Comparison of ENCODE assay signal across 12 cellular contexts in genomic region chr9:80664327-80665210, GRCh38.
A peak's percentile ranks its signal among the peaks of the same experiment; 100 is the strongest.
DNase-seq lines count a peak whose midpoint lies in the region; ATAC-seq, FAIRE-seq and TF ChIP-seq lines count a peak whose summit lies in the region.
"Had no signal": no experiment of that assay in that cellular context is flagged by ENCODE, and none has a peak within 500 bp of the region (broad histone marks: within the 10 kb centered on the region; RNA-seq: fewer than 3 reads in every experiment).

No MANE protein-coding gene starts in this region.

- no peak overlapping the region for H3K9ac ChIP-seq in liver (ENCODE audit: low read depth in 1 of 2, low read length in 2 of 2)
- H3K9ac ChIP-seq in HepG2 (ENCODE audit: insufficient read depth, low read depth, low read length), result no peak overlapping the region

- no peak for TF ChIP-seq POLR2A in HepG2 (IDR thresholded peaks at IDR 0.05; ENCODE audit: insufficient read depth in 1 of 2, low read depth in 2 of 2, low read length in 2 of 2)

- H2AFZ ChIP-seq in HepG2 (ENCODE audit: low read length), result no peak overlapping the region
- no peak overlapping the region for H2AFZ ChIP-seq in OCI-LY7 (ENCODE audit: low read length)

- H3K9me3 ChIP-seq in liver (ENCODE audit: control insufficient read depth in 4 of 4, low read length in 3 of 4) (peaks cover 0 to 3% (median under 1%) of the 10 kb centered on the region in 4 donors), HepG2 (ENCODE audit: low read length) (peaks cover 41% of the 10 kb centered on the region), OCI-LY7 (ENCODE audit: low read length) (no peaks in the 10 kb centered on the region)
- H3K9me3 ChIP-seq: thyroid gland had no signal

- H3K36me3 ChIP-seq in liver (ENCODE audit: control insufficient read depth in 4 of 4, insufficient read depth in 3 of 4, low read depth in 1 of 4, low read length in 3 of 4) (no peaks in the 10 kb centered on the region), HepG2 (replicated peaks in 1 of 2; ENCODE audit: control insufficient read depth in 1 of 2, insufficient read depth in 2 of 2, low read length in 2 of 2) (no peaks in the 10 kb centered on the region), OCI-LY7 (ENCODE audit: insufficient read depth, low read length) (no peaks in the 10 kb centered on the region)
- H3K36me3 ChIP-seq: thyroid gland had no signal

- H3K27ac ChIP-seq in liver (ENCODE audit: low read depth in 1 of 2, low read length in 2 of 2) (no peak overlapping the region), HepG2 (ENCODE audit: extremely low read length, insufficient read depth, low read length) (no peak overlapping the region), OCI-LY7 (ENCODE audit: low read depth, low read length, poor library complexity, severe bottlenecking) (no peak overlapping the region)
- H3K27ac ChIP-seq: thyroid gland had no signal

- DNase-seq in HepG2 (ENCODE audit: low spot score) (no peak), OCI-LY7 (ENCODE audit: low spot score) (no peak), globus pallidus (ENCODE audit: low spot score) (peak; percentile 35), NCI-H345 (lab: John Stamatoyannopoulos, UW) (no peak), UCSD-AML1 (lab: John Stamatoyannopoulos, UW; ENCODE audit: unreplicated experiment) (no peak)
- no peak for DNase-seq in activated T-cell treated with anti-CD3 and anti-CD28 coated beads, Interleukin-2, amount 50 U/mL, for 48 hours
- DNase-seq: activated naive CD8-positive, alpha-beta T cell treated with anti-CD3 and anti-CD28 coated beads, Interleukin-2, amount 50 U/mL, for 24 hours; NCI-H226; thyroid gland had no signal

- H3K4me2 ChIP-seq in HepG2 (ENCODE audit: low read depth, low read length) (no peak overlapping the region), OCI-LY7 (ENCODE audit: low read length) (no peak overlapping the region)

- intact Hi-C loops in HepG2 (cut with micrococcal nuclease; ENCODE audit: unreplicated experiment) (no loop called here), OCI-LY7 (cut with micrococcal nuclease; ENCODE audit: unreplicated experiment) (no loop called here)

- H3K4me1 ChIP-seq in liver (ENCODE audit: control insufficient read depth in 4 of 4, insufficient read depth in 4 of 4, low read length in 3 of 4) (no peaks in the 10 kb centered on the region), HepG2 (ENCODE audit: insufficient read depth, low read length) (no peaks in the 10 kb centered on the region), OCI-LY7 (ENCODE audit: insufficient read depth, low read length, poor library complexity, severe bottlenecking) (no peaks in the 10 kb centered on the region)
- H3K4me1 ChIP-seq: thyroid gland had no signal

- in situ Hi-C loops in HepG2 (cut with HindIII; ENCODE audit: extremely low pct_ligation_motif_present, low pct_unique_long_range_greater_than_20kb), result no loop called here

- no peak for FAIRE-seq in HepG2 (lab: Jason Lieb, UNC)
- FAIRE-seq: K562 had no signal

- no peak for TF ChIP-seq EP300 in HepG2 (IDR thresholded peaks at IDR 0.05; ENCODE audit: low read depth in 2 of 2, low read length in 2 of 2)
- TF ChIP-seq EP300 in HepG2 (CRISPR knock-in tag; IDR thresholded peaks at IDR 0.05; ENCODE audit: borderline replicate concordance), result no peak

- H3K4me3 ChIP-seq in liver (ENCODE audit: low read depth in 1 of 3, low read length in 3 of 3) (no peak overlapping the region), HepG2 (replicated peaks in 1 of 3; ENCODE audit: insufficient read depth in 1 of 3, low read depth in 2 of 3, low read length in 3 of 3) (no peak overlapping the region), OCI-LY7 (ENCODE audit: low read depth, low read length, poor library complexity, severe bottlenecking) (no peak overlapping the region)
- H3K4me3 ChIP-seq: K562, thyroid gland had no signal

- 43% methylated on average over 4 of the region's 4 CpGs for WGBS in liver
- WGBS in HepG2 (ENCODE audit: low lambda C conversion rate), result 0% methylated on average over 4 of the region's 4 CpGs

- H4K20me1 ChIP-seq in HepG2 (ENCODE audit: insufficient read depth, low read length) (no peaks in the 10 kb centered on the region), OCI-LY7 (ENCODE audit: insufficient read depth, low read length) (no peaks in the 10 kb centered on the region)

- H3K79me2 ChIP-seq in HepG2 (ENCODE audit: insufficient read depth, low read length), result no peaks in the 10 kb centered on the region
- H3K79me2 ChIP-seq in OCI-LY7 (ENCODE audit: insufficient read depth, low read depth, low read length), result no peaks in the 10 kb centered on the region

- BruUV-seq in HepG2 (replicated peaks; lab: Mats Ljungman, UMichigan) (no TSS peak), OCI-LY7 (replicated peaks; lab: Mats Ljungman, UMichigan) (no TSS peak)

- TF ChIP-seq CTCF in liver (IDR thresholded peaks at IDR 0.05; ENCODE audit: low read depth, low read length, missing input control) (no peak), HepG2 (CRISPR knock-in tag; IDR thresholded peaks at IDR 0.05) (no peak), OCI-LY7 (conservative IDR thresholded peaks at IDR 0.05; ENCODE audit: low read length) (0 out of 2 replicates have a peak, but pooled peaks have one; percentile 31)

- H3K9me2 ChIP-seq in OCI-LY7 (ENCODE audit: insufficient read depth, low read length), result no peaks in the 10 kb centered on the region

- ATAC-seq in HepG2 (no peak), HG02759 (IDR thresholded peaks at IDR 0.05; ENCODE audit: unreplicated experiment) (no peak)
- ATAC-seq: activated naive CD8-positive, alpha-beta T cell treated with anti-CD3 and anti-CD28 coated beads, Interleukin-2, amount 50 U/mL, for 24 hours; K562 had no signal

- CTCF ChIA-PET in HepG2 (lab: Yijun Ruan, JAX; ENCODE audit: low intra/inter-chr PET ratio, low total read pairs), result no interaction called here
- CTCF ChIA-PET in OCI-LY7 (lab: Charles Lee; ENCODE audit: unreplicated experiment), result no interaction called here

- H3K27me3 ChIP-seq in liver (ENCODE audit: control insufficient read depth in 4 of 4, insufficient read depth in 4 of 4, low read length in 3 of 4) (no peaks in the 10 kb centered on the region), HepG2 (ENCODE audit: control insufficient read depth in 1 of 2, insufficient read depth in 2 of 2, low read length in 2 of 2) (no peaks in the 10 kb centered on the region)
- H3K27me3 ChIP-seq: thyroid gland had no signal

- POLR2A ChIA-PET in HepG2 (lab: Yijun Ruan, JAX) (no interaction called here), OCI-LY7 (lab: Charles Lee) (no interaction called here)

- TF ChIP-seq RAD21 in liver (IDR thresholded peaks at IDR 0.05), result peak; percentile 6 to 22
- TF ChIP-seq RAD21 in HepG2 (CRISPR knock-in tag; IDR thresholded peaks at IDR 0.05), result no peak

TF ChIP-seq in liver, 16 proteins besides CTCF, POLR2A, EP300 and RAD21 (continues in another document):
- no peak for TF ChIP-seq GABPA (IDR thresholded peaks at IDR 0.05 in 1 of 2, conservative IDR thresholded peaks at IDR 0.05 in 1 of 2)
- TF ChIP-seq MAX (IDR thresholded peaks at IDR 0.05), result no peak
- no peak for TF ChIP-seq JUND (IDR thresholded peaks at IDR 0.05)
- no peak for TF ChIP-seq FOXA2 (IDR thresholded peaks at IDR 0.05)
- TF ChIP-seq ZBTB33 (IDR thresholded peaks at IDR 0.05), result no peak
- TF ChIP-seq HNF4G (IDR thresholded peaks at IDR 0.05), result no peak
- TF ChIP-seq HNF4A (conservative IDR thresholded peaks at IDR 0.05), result no peak

TF ChIP-seq in HepG2, 621 proteins besides CTCF, POLR2A, EP300 and RAD21:
- TF ChIP-seq SKIL (CRISPR knock-in tag; IDR thresholded peaks at IDR 0.05; ENCODE audit: borderline replicate concordance), result no peak
- no peak for TF ChIP-seq ZSCAN29 (CRISPR knock-in tag; conservative IDR thresholded peaks at IDR 0.05)
- TF ChIP-seq SSRP1 (CRISPR knock-in tag; IDR thresholded peaks at IDR 0.05), result no peak
- TF ChIP-seq GABPB1 (CRISPR knock-in tag; IDR thresholded peaks at IDR 0.05), result no peak
- no peak for TF ChIP-seq ZNF501 (CRISPR knock-in tag; IDR thresholded peaks at IDR 0.05)
- no peak for TF ChIP-seq ZNF703 (CRISPR knock-in tag; IDR thresholded peaks at IDR 0.05; ENCODE audit: borderline replicate concordance)
- TF ChIP-seq SKI (IDR thresholded peaks at IDR 0.05; ENCODE audit: partially characterized antibody), result no peak
- no peak for TF ChIP-seq ZNF788 (CRISPR knock-in tag; IDR thresholded peaks at IDR 0.05; ENCODE audit: borderline replicate concordance)
